Comparison of ENCODE assay signal across 24 cellular contexts in genomic region chr6:107171513-107171912, GRCh38.
"Had no signal": no experiment of that assay in that cellular context is flagged by ENCODE, and none has a peak within 500 bp of the region (broad histone marks: within the 10 kb centered on the region; RNA-seq: fewer than 3 reads in every experiment).

No MANE protein-coding gene starts in this region.

- H3K27me3 Mint-ChIP-seq: dendritic cell treated with granulocyte-macrophage colony-stimulating factor and Interleukin-4, amounts not matched to agents 40 ng/mL and 50 ng/mL, for 4 days; effector memory CD8-positive, alpha-beta T cell had no signal

- H3K9me3 ChIP-seq: colonic mucosa, esophagus muscularis mucosa, esophagus squamous epithelium, gastrocnemius medialis, gastroesophageal sphincter, heart left ventricle, heart right ventricle had no signal

- H3K27ac ChIP-seq: colonic mucosa, coronary artery, dorsolateral prefrontal cortex, epithelial cell of prostate, esophagus muscularis mucosa, esophagus squamous epithelium, foreskin keratinocyte, gastrocnemius medialis, gastroesophageal sphincter, heart left ventricle, heart right ventricle had no signal

- H3K27me3 ChIP-seq: colonic mucosa, dorsolateral prefrontal cortex, esophagus muscularis mucosa, esophagus squamous epithelium, foreskin keratinocyte, gastrocnemius medialis, gastroesophageal sphincter, heart left ventricle, heart right ventricle had no signal

- H3K4me1 Mint-ChIP-seq: endodermal cell had no signal

- DNase-seq: colonic mucosa; cortex of kidney; dermis blood vessel endothelial cell; dorsolateral prefrontal cortex; effector CD4-positive, alpha-beta T cell; effector CD8-positive, alpha-beta T cell; effector memory CD4-positive, alpha-beta T cell; effector memory CD8-positive, alpha-beta T cell; endodermal cell; erythroblast; esophagus squamous epithelium; foreskin fibroblast; foreskin keratinocyte; foreskin melanocyte; gastrocnemius medialis; glutamatergic neuron; head of caudate nucleus; heart left ventricle; heart right ventricle had no signal

- H3K4me1 ChIP-seq: colonic mucosa, esophagus muscularis mucosa, esophagus squamous epithelium, foreskin keratinocyte, gastrocnemius medialis, gastroesophageal sphincter, heart left ventricle, heart right ventricle had no signal

- H3K27ac Mint-ChIP-seq: dendritic cell treated with granulocyte-macrophage colony-stimulating factor and Interleukin-4, amounts not matched to agents 40 ng/mL and 50 ng/mL, for 4 days; effector memory CD8-positive, alpha-beta T cell; endodermal cell had no signal

- H3K36me3 ChIP-seq: colonic mucosa, esophagus muscularis mucosa, esophagus squamous epithelium, gastrocnemius medialis, gastroesophageal sphincter, heart left ventricle, heart right ventricle had no signal

- H3K4me3 ChIP-seq: colonic mucosa, coronary artery, dorsolateral prefrontal cortex, esophagus muscularis mucosa, esophagus squamous epithelium, gastrocnemius medialis, gastroesophageal sphincter, heart left ventricle, heart right ventricle had no signal

- H3K4me3 Mint-ChIP-seq: dendritic cell treated with granulocyte-macrophage colony-stimulating factor and Interleukin-4, amounts not matched to agents 40 ng/mL and 50 ng/mL, for 4 days; effector memory CD8-positive, alpha-beta T cell; endodermal cell had no signal

- H3K9me3 Mint-ChIP-seq: effector memory CD8-positive, alpha-beta T cell had no signal
